In the genomic region with DNA sequence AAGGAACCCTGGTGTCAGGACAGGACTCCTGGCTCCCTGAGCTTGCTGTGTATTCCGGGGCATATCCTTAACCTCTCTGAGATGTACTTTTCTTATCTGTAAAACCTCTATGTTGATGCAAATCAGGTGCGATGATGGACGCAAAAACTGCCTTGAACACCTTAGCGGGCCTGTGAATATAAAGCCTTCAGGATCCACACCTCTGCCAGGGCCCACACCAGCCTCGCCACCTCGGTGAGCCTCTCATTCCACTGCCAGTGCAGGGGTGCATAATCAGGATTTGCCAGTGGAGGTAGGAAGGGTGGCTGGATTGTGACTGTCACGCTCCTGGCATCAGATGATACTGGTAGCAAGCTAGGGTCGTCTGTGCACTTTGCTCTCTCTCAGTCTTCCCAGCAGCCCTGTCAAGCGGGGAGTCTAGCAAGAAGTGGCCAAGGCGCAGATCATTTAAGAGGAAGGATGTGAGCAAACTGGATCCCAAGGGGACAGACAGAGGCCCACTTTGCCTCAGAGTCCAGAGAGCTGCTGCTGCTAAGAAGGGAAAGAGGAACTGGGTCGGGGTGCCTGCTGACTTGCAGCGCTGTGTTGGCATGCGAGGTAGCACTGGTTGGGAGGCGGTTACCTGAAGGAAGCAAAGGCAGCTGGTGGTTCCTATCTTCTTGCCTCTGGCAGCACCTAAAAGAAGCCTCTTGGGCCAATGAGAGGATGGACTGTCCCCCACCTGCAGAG, we compare ENCODE assay signal across 9 cellular contexts. TPM values are rescaled to one million over a fixed set of nuclear protein-coding genes. Genes with fewer than 3 reads are reported as not detected.
DNase-seq lines count a peak whose midpoint lies in the region; ATAC-seq and TF ChIP-seq lines count a peak whose summit lies in the region.
"Had no signal": no experiment of that assay in that cellular context is flagged by ENCODE, and none has a peak within 500 bp of the region (broad histone marks: within the 10 kb centered on the region; RNA-seq: fewer than 3 reads in every experiment).

No MANE protein-coding gene starts in this region.

- H3K4me1 ChIP-seq in psoas muscle = peaks cover 75% of the 10 kb centered on the region

- peak; percentile 56 for ATAC-seq in HG03432 (IDR thresholded peaks at IDR 0.05; ENCODE audit: unreplicated experiment)
- ATAC-seq in psoas muscle = no peak

- no peaks in the 10 kb centered on the region for H3K9me3 ChIP-seq in psoas muscle

- intact Hi-C loops in activated T-helper 1 cell treated with anti-CD3 and anti-CD28 coated beads, Interleukin-12 subunit alpha, Interleukin-12 subunit beta, Interleukin-2, Interleukin-4 antibody, amounts not matched to agents 30 ng/mL and 10 ng/mL and 1 ng/mL, durations not matched to agents 14 hours and 24 hours and 36 hours (cut with micrococcal nuclease) = no loop called here
- intact Hi-C loops in psoas muscle (cut with DNase I) = no loop called here

- DNase-seq in T-helper 1 cell (no peak), psoas muscle (no peak), COLO829 (ENCODE audit: low spot score) (no peak), NK-92 (lab: John Stamatoyannopoulos, UW; ENCODE audit: unreplicated experiment) (no peak), 8988T (no peak)
- no peak for DNase-seq in activated T-helper 1 cell treated with anti-CD3 and anti-CD28 coated beads, Interleukin-12 subunit alpha, Interleukin-12 subunit beta, Interleukin-2, Interleukin-4 antibody, amounts not matched to agents 30 ng/mL and 10 ng/mL and 1 ng/mL, durations not matched to agents 14 hours and 24 hours and 36 hours (ENCODE audit: low spot score)

- H3K27ac Mint-ChIP-seq in T-helper 1 cell treated with Interleukin-12 subunit alpha and Interleukin-12 subunit beta and Interleukin-4 antibody, amounts not matched to agents 30 μg/mL and 1 μg/mL, for 36 hours = peak overlapping the region; percentile 96
- peak overlapping the region; percentile 87 for H3K27ac Mint-ChIP-seq in activated T-helper 1 cell treated with anti-CD3 and anti-CD28 coated beads, Interleukin-12 subunit alpha, Interleukin-12 subunit beta, Interleukin-2, Interleukin-4 antibody, amounts not matched to agents 30 ng/mL and 10 ng/mL and 1 ng/mL, durations not matched to agents 14 hours and 24 hours and 36 hours

- no peaks in the 10 kb centered on the region for H3K36me3 ChIP-seq in psoas muscle (ENCODE audit: insufficient read depth in 1 of 2, low read depth in 1 of 2)

- H3K4me3 Mint-ChIP-seq in T-helper 1 cell treated with Interleukin-12 subunit alpha and Interleukin-12 subunit beta and Interleukin-4 antibody, amounts not matched to agents 30 μg/mL and 1 μg/mL, for 36 hours = peak overlapping the region; percentile 40
- peak overlapping the region; percentile 12 for H3K4me3 Mint-ChIP-seq in activated T-helper 1 cell treated with anti-CD3 and anti-CD28 coated beads, Interleukin-12 subunit alpha, Interleukin-12 subunit beta, Interleukin-2, Interleukin-4 antibody, amounts not matched to agents 30 ng/mL and 10 ng/mL and 1 ng/mL, durations not matched to agents 14 hours and 24 hours and 36 hours

- WGBS in psoas muscle, 3 donors = 78 to 79% (median 78%) methylated on average over 14 of the region's 14 CpGs

- no peaks in the 10 kb centered on the region for H3K27me3 ChIP-seq in psoas muscle (ENCODE audit: insufficient read depth in 3 of 3, low read length in 2 of 3)

- H3K36me3 Mint-ChIP-seq in T-helper 1 cell treated with Interleukin-12 subunit alpha and Interleukin-12 subunit beta and Interleukin-4 antibody, amounts not matched to agents 30 μg/mL and 1 μg/mL, for 36 hours (ENCODE audit: low read depth) = peaks cover 70% of the 10 kb centered on the region
- H3K36me3 Mint-ChIP-seq in activated T-helper 1 cell treated with anti-CD3 and anti-CD28 coated beads, Interleukin-12 subunit alpha, Interleukin-12 subunit beta, Interleukin-2, Interleukin-4 antibody, amounts not matched to agents 30 ng/mL and 10 ng/mL and 1 ng/mL, durations not matched to agents 14 hours and 24 hours and 36 hours (ENCODE audit: low read depth) = peaks cover 61% of the 10 kb centered on the region

- H3K27ac ChIP-seq in psoas muscle = peak overlapping the region; percentile 81
- H3K27ac ChIP-seq: 22Rv1 had no signal

- no peak for TF ChIP-seq CTCF in psoas muscle (IDR thresholded peaks at IDR 0.05)

- no peaks in the 10 kb centered on the region for H3K9me3 Mint-ChIP-seq in T-helper 1 cell treated with Interleukin-12 subunit alpha and Interleukin-12 subunit beta and Interleukin-4 antibody, amounts not matched to agents 30 μg/mL and 1 μg/mL, for 36 hours
- H3K9me3 Mint-ChIP-seq in activated T-helper 1 cell treated with anti-CD3 and anti-CD28 coated beads, Interleukin-12 subunit alpha, Interleukin-12 subunit beta, Interleukin-2, Interleukin-4 antibody, amounts not matched to agents 30 ng/mL and 10 ng/mL and 1 ng/mL, durations not matched to agents 14 hours and 24 hours and 36 hours = no peaks in the 10 kb centered on the region

- H3K4me3 ChIP-seq in psoas muscle = no peak overlapping the region

- peaks cover 93% of the 10 kb centered on the region for H3K4me1 Mint-ChIP-seq in T-helper 1 cell treated with Interleukin-12 subunit alpha and Interleukin-12 subunit beta and Interleukin-4 antibody, amounts not matched to agents 30 μg/mL and 1 μg/mL, for 36 hours (ENCODE audit: low read depth)
- peaks cover 100% of the 10 kb centered on the region for H3K4me1 Mint-ChIP-seq in activated T-helper 1 cell treated with anti-CD3 and anti-CD28 coated beads, Interleukin-12 subunit alpha, Interleukin-12 subunit beta, Interleukin-2, Interleukin-4 antibody, amounts not matched to agents 30 ng/mL and 10 ng/mL and 1 ng/mL, durations not matched to agents 14 hours and 24 hours and 36 hours (ENCODE audit: low read depth)

- no peaks in the 10 kb centered on the region for H3K27me3 Mint-ChIP-seq in T-helper 1 cell treated with Interleukin-12 subunit alpha and Interleukin-12 subunit beta and Interleukin-4 antibody, amounts not matched to agents 30 μg/mL and 1 μg/mL, for 36 hours (ENCODE audit: low read depth)
- H3K27me3 Mint-ChIP-seq in activated T-helper 1 cell treated with anti-CD3 and anti-CD28 coated beads, Interleukin-12 subunit alpha, Interleukin-12 subunit beta, Interleukin-2, Interleukin-4 antibody, amounts not matched to agents 30 ng/mL and 10 ng/mL and 1 ng/mL, durations not matched to agents 14 hours and 24 hours and 36 hours (ENCODE audit: insufficient read depth) = no peaks in the 10 kb centered on the region

RNA-seq across cellular contexts. Expression of a gene that starts 27.9 kb away (rescaled TPM):
- 80.2 and 80.4 TPM in 2 replicates for total RNA-seq in activated T-helper 1 cell treated with anti-CD3 and anti-CD28 coated beads, Interleukin-12 subunit alpha, Interleukin-12 subunit beta, Interleukin-2, Interleukin-4 antibody, amounts not matched to agents 30 ng/mL and 10 ng/mL and 1 ng/mL, durations not matched to agents 14 hours and 24 hours and 36 hours
- total RNA-seq in psoas muscle = 10 to 100 TPM; 25.7 to 47.6 (median 44.0) TPM
- polyA plus RNA-seq in psoas muscle = 10 to 100 TPM in 2 of 3 donors, 1 to 10 TPM in 1; 2.9 to 29.3 (median 20.3) TPM
